1 cellular context compared by ENCODE assay signal in the genomic region with DNA sequence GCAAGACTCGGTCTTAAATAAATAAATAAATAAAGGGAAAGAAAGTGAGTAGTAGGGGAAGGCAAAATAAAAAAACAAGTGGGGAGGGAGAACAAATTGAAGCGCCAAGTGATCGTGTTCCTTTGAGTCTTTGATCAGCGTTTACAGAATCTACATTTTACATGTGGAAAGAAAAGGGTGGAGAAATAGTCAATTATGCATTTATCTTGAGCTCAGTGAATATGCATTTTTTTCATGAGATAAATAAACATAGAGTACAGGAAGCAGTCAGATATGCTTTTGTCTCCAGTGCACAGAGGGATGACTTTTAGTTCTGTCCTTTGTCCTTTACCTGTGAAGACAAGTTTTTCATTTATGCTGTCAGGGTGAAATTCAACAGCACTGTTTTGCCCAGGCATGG.
TF ChIP-seq lines count a peak whose summit lies in the region.

No MANE protein-coding gene starts in this region.

TF ChIP-seq in K562, 482 proteins besides CTCF, POLR2A, EP300 and RAD21 (continued from another document):
- TF ChIP-seq, protein P1, sequence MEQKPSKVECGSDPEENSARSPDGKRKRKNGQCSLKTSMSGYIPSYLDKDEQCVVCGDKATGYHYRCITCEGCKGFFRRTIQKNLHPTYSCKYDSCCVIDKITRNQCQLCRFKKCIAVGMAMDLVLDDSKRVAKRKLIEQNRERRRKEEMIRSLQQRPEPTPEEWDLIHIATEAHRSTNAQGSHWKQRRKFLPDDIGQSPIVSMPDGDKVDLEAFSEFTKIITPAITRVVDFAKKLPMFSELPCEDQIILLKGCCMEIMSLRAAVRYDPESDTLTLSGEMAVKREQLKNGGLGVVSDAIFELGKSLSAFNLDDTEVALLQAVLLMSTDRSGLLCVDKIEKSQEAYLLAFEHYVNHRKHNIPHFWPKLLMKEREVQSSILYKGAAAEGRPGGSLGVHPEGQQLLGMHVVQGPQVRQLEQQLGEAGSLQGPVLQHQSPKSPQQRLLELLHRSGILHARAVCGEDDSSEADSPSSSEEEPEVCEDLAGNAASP (IDR thresholded peaks at IDR 0.05) = no peak
- peak; percentile 57 for TF ChIP-seq CBFA2T3 (IDR thresholded peaks at IDR 0.05)
- TF ChIP-seq ARID1B (IDR thresholded peaks at IDR 0.05) = peak; percentile 67
- TF ChIP-seq MEF2D (tag; conservative IDR thresholded peaks at IDR 0.05; ENCODE audit: low read depth) = no peak
- TF ChIP-seq, protein P2, sequence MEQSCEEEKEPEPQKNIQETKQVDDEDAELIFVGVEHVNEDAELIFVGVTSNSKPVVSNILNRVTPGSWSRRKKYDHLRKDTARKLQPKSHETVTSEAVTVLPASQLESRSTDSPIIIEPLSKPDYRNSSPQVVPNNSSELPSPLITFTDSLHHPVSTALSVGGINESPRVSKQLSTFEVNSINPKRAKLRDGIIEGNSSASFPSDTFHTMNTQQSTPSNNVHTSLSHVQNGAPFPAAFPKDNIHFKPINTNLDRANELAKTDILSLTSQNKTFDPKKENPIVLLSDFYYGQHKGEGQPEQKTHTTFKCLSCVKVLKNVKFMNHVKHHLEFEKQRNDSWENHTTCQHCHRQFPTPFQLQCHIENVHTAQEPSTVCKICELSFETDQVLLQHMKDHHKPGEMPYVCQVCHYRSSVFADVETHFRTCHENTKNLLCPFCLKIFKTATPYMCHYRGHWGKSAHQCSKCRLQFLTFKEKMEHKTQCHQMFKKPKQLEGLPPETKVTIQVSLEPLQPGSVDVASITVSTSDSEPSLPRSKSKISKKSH (CRISPR knock-in tag; IDR thresholded peaks at IDR 0.05) = no peak
- TF ChIP-seq NFE2L1 (tag; IDR thresholded peaks at IDR 0.05; ENCODE audit: borderline replicate concordance, low read depth) = no peak
- TF ChIP-seq TFAP4 (CRISPR knock-in tag; IDR thresholded peaks at IDR 0.05; ENCODE audit: borderline replicate concordance) = no peak
- TF ChIP-seq, protein P3, sequence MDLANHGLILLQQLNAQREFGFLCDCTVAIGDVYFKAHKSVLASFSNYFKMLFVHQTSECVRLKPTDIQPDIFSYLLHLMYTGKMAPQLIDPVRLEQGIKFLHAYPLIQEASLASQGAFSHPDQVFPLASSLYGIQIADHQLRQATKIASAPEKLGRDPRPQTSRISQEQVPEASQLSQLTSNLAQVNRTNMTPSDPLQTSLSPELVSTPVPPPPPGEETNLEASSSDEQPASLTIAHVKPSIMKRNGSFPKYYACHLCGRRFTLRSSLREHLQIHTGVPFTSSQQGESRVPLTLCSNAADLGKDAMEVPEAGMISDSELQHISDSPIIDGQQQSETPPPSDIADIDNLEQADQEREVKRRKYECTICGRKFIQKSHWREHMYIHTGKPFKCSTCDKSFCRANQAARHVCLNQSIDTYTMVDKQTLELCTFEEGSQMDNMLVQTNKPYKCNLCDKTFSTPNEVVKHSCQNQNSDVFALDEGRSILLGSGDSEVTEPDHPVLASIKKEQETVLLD (IDR thresholded peaks at IDR 0.05) = no peak
- no peak for TF ChIP-seq MXI1 (IDR thresholded peaks at IDR 0.05; ENCODE audit: low read depth, low read length)
- no peak for TF ChIP-seq FOXP1 (CRISPR knock-in tag; IDR thresholded peaks at IDR 0.05)
- peak; percentile 72; the same call in 1 of the 2 replicates for TF ChIP-seq ZNF232 (CRISPR knock-in tag; IDR thresholded peaks at IDR 0.05)
- TF ChIP-seq TAL1 (IDR thresholded peaks at IDR 0.05) = peak; percentile 47; the same call in 1 of the 2 replicates
- TF ChIP-seq ZNF431 (CRISPR knock-in tag; IDR thresholded peaks at IDR 0.05) = no peak
- no peak for TF ChIP-seq ZBTB12 (CRISPR knock-in tag; IDR thresholded peaks at IDR 0.05)
- TF ChIP-seq MYNN (IDR thresholded peaks at IDR 0.05) = no peak
- TF ChIP-seq MYNN (CRISPR knock-in tag; IDR thresholded peaks at IDR 0.05) = no peak
- no peak; the same call in 1 of the 2 replicates for TF ChIP-seq SMARCA4 (IDR thresholded peaks at IDR 0.05)
- no peak for TF ChIP-seq NR4A1 (CRISPR knock-in tag; IDR thresholded peaks at IDR 0.05)
- no peak for TF ChIP-seq NR4A1 (tag; IDR thresholded peaks at IDR 0.05)
- 0 out of 4 replicates have a peak, but pooled peaks of 1 of the 2 experiments have one; percentile 19 for TF ChIP-seq FOXA3 (CRISPR knock-in tag; conservative IDR thresholded peaks at IDR 0.05 in 1 of 2, IDR thresholded peaks at IDR 0.05 in 1 of 2)
- 0 out of 2 replicates have a peak, but pooled peaks have one; percentile 16 for TF ChIP-seq HDGF (IDR thresholded peaks at IDR 0.05)
- no peak for TF ChIP-seq POLR3G (IDR thresholded peaks at IDR 0.05; ENCODE audit: extremely low read depth, insufficient read length, insufficient replicate concordance)
- TF ChIP-seq MAFG (tag; conservative IDR thresholded peaks at IDR 0.05) = peak; percentile 72
- TF ChIP-seq ZBTB11 (CRISPR knock-in tag; IDR thresholded peaks at IDR 0.05) = no peak
- peak; percentile 47; the same call in 1 of the 2 replicates for TF ChIP-seq SMARCE1 (IDR thresholded peaks at IDR 0.05)
- no peak for TF ChIP-seq IRF9 (tag; IDR thresholded peaks at IDR 0.05)
- no peak for TF ChIP-seq TEAD1 (CRISPR knock-in tag; IDR thresholded peaks at IDR 0.05)
- peak; percentile 60 for TF ChIP-seq NFE2 (IDR thresholded peaks at IDR 0.05; ENCODE audit: low read depth)
- no peak for TF ChIP-seq RBM15 (IDR thresholded peaks at IDR 0.05; ENCODE audit: insufficient read depth, low read length)
- 0 out of 2 replicates have a peak, but pooled peaks have one; percentile 9 for TF ChIP-seq GATA2 (CRISPR knock-in tag; IDR thresholded peaks at IDR 0.05)
- TF ChIP-seq, protein P4, sequence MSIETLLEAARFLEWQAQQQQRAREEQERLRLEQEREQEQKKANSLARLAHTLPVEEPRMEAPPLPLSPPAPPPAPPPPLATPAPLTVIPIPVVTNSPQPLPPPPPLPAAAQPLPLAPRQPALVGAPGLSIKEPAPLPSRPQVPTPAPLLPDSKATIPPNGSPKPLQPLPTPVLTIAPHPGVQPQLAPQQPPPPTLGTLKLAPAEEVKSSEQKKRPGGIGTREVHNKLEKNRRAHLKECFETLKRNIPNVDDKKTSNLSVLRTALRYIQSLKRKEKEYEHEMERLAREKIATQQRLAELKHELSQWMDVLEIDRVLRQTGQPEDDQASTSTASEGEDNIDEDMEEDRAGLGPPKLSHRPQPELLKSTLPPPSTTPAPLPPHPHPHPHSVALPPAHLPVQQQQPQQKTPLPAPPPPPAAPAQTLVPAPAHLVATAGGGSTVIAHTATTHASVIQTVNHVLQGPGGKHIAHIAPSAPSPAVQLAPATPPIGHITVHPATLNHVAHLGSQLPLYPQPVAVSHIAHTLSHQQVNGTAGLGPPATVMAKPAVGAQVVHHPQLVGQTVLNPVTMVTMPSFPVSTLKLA (conservative IDR thresholded peaks at IDR 0.05) = 0 out of 4 replicates have a peak, but pooled peaks of 1 of the 2 experiments have one; percentile 15
- TF ChIP-seq ZNF316 (IDR thresholded peaks at IDR 0.05) = peak; percentile 84
- no peak for TF ChIP-seq SRSF7 (optimal IDR thresholded peaks at IDR 0.05; ENCODE audit: low read depth, low read length)
- no peak for TF ChIP-seq PPARD (CRISPR knock-in tag; IDR thresholded peaks at IDR 0.05)
- TF ChIP-seq PURB (CRISPR knock-in tag; IDR thresholded peaks at IDR 0.05; ENCODE audit: low read depth) = no peak
- no peak for TF ChIP-seq FOXM1 (IDR thresholded peaks at IDR 0.05; ENCODE audit: low read depth)
- TF ChIP-seq FOXM1 (CRISPR knock-in tag; IDR thresholded peaks at IDR 0.05; ENCODE audit: low read depth) = no peak
- TF ChIP-seq MAFK (IDR thresholded peaks at IDR 0.05; ENCODE audit: low read length) = peak; percentile 17; the same call in 1 of the 2 replicates
- TF ChIP-seq ZNF445 (CRISPR knock-in tag; IDR thresholded peaks at IDR 0.05; ENCODE audit: low read depth) = no peak
- peak; percentile 56 for TF ChIP-seq TCF3 (CRISPR knock-in tag; IDR thresholded peaks at IDR 0.05)
- TF ChIP-seq ZNF253 (CRISPR knock-in tag; conservative IDR thresholded peaks at IDR 0.05) = no peak
- no peak for TF ChIP-seq KLF13 (tag; IDR thresholded peaks at IDR 0.05; ENCODE audit: borderline replicate concordance, low read depth)
- no peak for TF ChIP-seq ZNF436 (CRISPR knock-in tag; IDR thresholded peaks at IDR 0.05)
- peak; percentile 84 for TF ChIP-seq C11orf30 (IDR thresholded peaks at IDR 0.05; ENCODE audit: low read depth)
- 0 out of 2 replicates have a peak, but pooled peaks have one; percentile 5 for TF ChIP-seq HDAC2 (IDR thresholded peaks at IDR 0.05)
- TF ChIP-seq MCM2 (IDR thresholded peaks at IDR 0.05; ENCODE audit: low read depth) = no peak
- TF ChIP-seq SETDB1 (IDR thresholded peaks at IDR 0.05; ENCODE audit: low read length) = no peak
- TF ChIP-seq FOXK2 (conservative IDR thresholded peaks at IDR 0.05 in 1 of 2, IDR thresholded peaks at IDR 0.05 in 1 of 2; ENCODE audit: low read depth in 2 of 2) = peak in 1 of 2 experiments; percentile 45; a peak in 1 of 4 replicates
- TF ChIP-seq TAF7 (tag; IDR thresholded peaks at IDR 0.05) = no peak
- TF ChIP-seq MED1 (CRISPR knock-in tag; IDR thresholded peaks at IDR 0.05; ENCODE audit: borderline replicate concordance) = no peak
